In the genomic region with DNA sequence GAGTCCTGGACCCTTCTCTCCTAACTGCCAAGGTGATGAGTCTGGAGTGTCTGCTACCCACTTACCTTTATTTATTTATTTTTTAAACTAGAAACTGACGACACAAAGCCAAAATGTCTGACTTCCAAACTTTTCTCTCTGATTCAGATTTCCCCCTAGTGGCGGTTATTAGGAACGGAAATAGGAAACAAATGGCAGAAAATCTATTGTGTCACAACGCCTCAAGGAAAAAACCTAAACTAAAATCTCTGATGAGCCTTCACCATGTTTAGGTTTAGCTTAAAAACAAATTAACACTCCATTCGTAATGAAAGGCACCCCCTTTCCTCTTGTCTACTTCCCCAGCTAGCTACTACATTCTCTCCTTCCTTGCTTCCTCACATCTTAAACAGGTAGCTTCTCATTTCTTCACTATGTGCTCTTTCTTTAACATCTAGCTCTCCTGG, we compare ENCODE assay signal across 8 cellular contexts.
DNase-seq lines count a peak whose midpoint lies in the region; ATAC-seq and TF ChIP-seq lines count a peak whose summit lies in the region.

No MANE protein-coding gene starts in this region.

- no peak for TF ChIP-seq POLR2A in breast epithelium (IDR thresholded peaks at IDR 0.05)

- H3K9me3 ChIP-seq in left ventricle myocardium inferior (replicated peaks): no peaks in the 10 kb centered on the region
- no peaks in the 10 kb centered on the region for H3K9me3 ChIP-seq in breast epithelium
- H3K9me3 ChIP-seq in lung (ENCODE audit: control insufficient read depth in 2 of 2, insufficient read depth in 1 of 2, low read length in 1 of 2): peaks cover 0 to 1% of the 10 kb centered on the region in 2 donors
- no peaks in the 10 kb centered on the region for H3K9me3 ChIP-seq in MG63

- peaks cover 26% of the 10 kb centered on the region for H3K36me3 ChIP-seq in left ventricle myocardium inferior
- H3K36me3 ChIP-seq in breast epithelium: no peaks in the 10 kb centered on the region
- H3K36me3 ChIP-seq in lung (ENCODE audit: control insufficient read depth in 2 of 2, insufficient read depth in 2 of 2, low read length in 2 of 2): peaks cover 2 to 4% of the 10 kb centered on the region in 2 donors
- peaks cover 38% of the 10 kb centered on the region for H3K36me3 ChIP-seq in MG63

- H3K4me3 ChIP-seq in left ventricle myocardium inferior (no peak overlapping the region), breast epithelium (no peak overlapping the region), lung (no peak overlapping the region), MG63 (no peak overlapping the region)

- peak; percentile 74 for TF ChIP-seq CTCF in left ventricle myocardium inferior (IDR thresholded peaks at IDR 0.05; ENCODE audit: borderline replicate concordance)
- peak; percentile 55 to 62 (median 56) for TF ChIP-seq CTCF in breast epithelium (IDR thresholded peaks at IDR 0.05)
- TF ChIP-seq CTCF in lung (IDR thresholded peaks at IDR 0.05; ENCODE audit: control extremely low read depth, extremely low read depth): peak; percentile 39

- H3K4me1 ChIP-seq in left ventricle myocardium inferior: peaks cover 20% of the 10 kb centered on the region
- no peaks in the 10 kb centered on the region for H3K4me1 ChIP-seq in breast epithelium
- H3K4me1 ChIP-seq in lung (ENCODE audit: control insufficient read depth in 2 of 2, insufficient read depth in 2 of 2, low read length in 2 of 2): no peaks in the 10 kb centered on the region

- H3K27me3 ChIP-seq in left ventricle myocardium inferior (ENCODE audit: low read depth) (no peaks in the 10 kb centered on the region), breast epithelium (no peaks in the 10 kb centered on the region), lung (ENCODE audit: control insufficient read depth, insufficient read depth) (no peaks in the 10 kb centered on the region), MG63 (no peaks in the 10 kb centered on the region)

- DNase-seq in left ventricle myocardium inferior (no peak), left ventricle myocardium superior (no peak), NCI-H2227 (lab: John Stamatoyannopoulos, UW; ENCODE audit: unreplicated experiment) (peak; percentile 51), breast epithelium (ENCODE audit: low spot score in 2 of 2) (no peak), lung (ENCODE audit: low spot score) (no peak), MG63 (no peak), posterior vena cava (ENCODE audit: low spot score) (no peak)

- H3K27ac ChIP-seq in left ventricle myocardium inferior (replicated peaks) (no peak overlapping the region), breast epithelium (no peak overlapping the region), lung (ENCODE audit: low read depth in 1 of 2, low read length in 1 of 2) (no peak overlapping the region)

- intact Hi-C loops in left ventricle myocardium inferior (cut with micrococcal nuclease): loop anchor here (5.0 kb wide), 1 partner anchor 658 kb away; no protein-coding TSS in a partner anchor
- intact Hi-C loops in left ventricle myocardium superior (cut with micrococcal nuclease): no loop called here
- intact Hi-C loops in breast epithelium (cut with DNase I; ENCODE audit: low total_unique reads): no loop called here
- intact Hi-C loops in posterior vena cava (cut with DNase I): loop anchor here in 1 of 2 donors (10.0 kb wide), 1 partner anchor 655 kb away; no protein-coding TSS in a partner anchor

- WGBS in lung, 2 donors: 6 to 16% methylated on average over 5 of the region's 5 CpGs

- ATAC-seq in left ventricle myocardium superior (no peak), lung (ENCODE audit: insufficient read depth, low FRiP score) (peak; percentile 27), GM21619 (IDR thresholded peaks at IDR 0.05; ENCODE audit: unreplicated experiment) (no peak)
